24 cellular contexts compared by ENCODE assay signal in the genomic region with DNA sequence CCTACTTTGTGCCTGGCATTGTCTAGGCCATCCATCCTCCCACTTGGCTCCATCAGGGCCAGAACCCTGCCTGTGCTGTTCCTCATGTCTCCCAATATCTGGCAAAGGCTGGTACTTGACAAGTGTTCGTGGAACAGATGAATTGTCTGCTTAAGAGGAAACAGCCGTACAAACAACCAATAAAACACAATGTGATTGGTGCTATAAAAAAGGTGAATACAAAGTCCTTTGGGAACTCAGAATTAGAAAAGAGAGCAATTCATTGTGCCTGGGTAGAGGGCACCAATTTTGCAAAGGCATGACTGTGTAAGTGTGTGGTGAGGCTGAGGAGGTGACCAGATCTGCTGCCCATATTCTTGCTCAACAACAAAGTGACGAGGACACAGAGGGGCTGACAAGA.
DNase-seq lines count a peak whose midpoint lies in the region; ATAC-seq and TF ChIP-seq lines count a peak whose summit lies in the region.
"Had no signal": no experiment of that assay in that cellular context is flagged by ENCODE, and none has a peak within 500 bp of the region (broad histone marks: within the 10 kb centered on the region; RNA-seq: fewer than 3 reads in every experiment).

No MANE protein-coding gene starts in this region.

- H3K27me3 ChIP-seq in neural progenitor cell (no peaks in the 10 kb centered on the region), transverse colon (peaks cover 3% of the 10 kb centered on the region), MG63 (no peaks in the 10 kb centered on the region; the same call in 1 of the 2 replicates), suprapubic skin (no peaks in the 10 kb centered on the region)
- H3K27me3 ChIP-seq: BE2C, BLaER1 had no signal

- no peak overlapping the region for H2AFZ ChIP-seq in neural progenitor cell (replicated peaks)

- no peaks in the 10 kb centered on the region for H3K36me3 ChIP-seq in neural progenitor cell
- H3K36me3 ChIP-seq in transverse colon: no peaks in the 10 kb centered on the region
- no peaks in the 10 kb centered on the region for H3K36me3 ChIP-seq in MG63
- H3K36me3 ChIP-seq in suprapubic skin: no peaks in the 10 kb centered on the region
- H3K36me3 ChIP-seq: BE2C, BLaER1 had no signal

- H3K79me2 ChIP-seq in neural progenitor cell (ENCODE audit: low read depth): no peaks in the 10 kb centered on the region

- peaks cover 16% of the 10 kb centered on the region for H3K4me1 ChIP-seq in neural progenitor cell
- H3K4me1 ChIP-seq in transverse colon: peaks cover 4 to 24% (median 18%) of the 10 kb centered on the region in 4 donors
- no peaks in the 10 kb centered on the region for H3K4me1 ChIP-seq in suprapubic skin
- H3K4me1 ChIP-seq: BE2C, BLaER1 had no signal

- H3K36me3 Mint-ChIP-seq in neural progenitor cell: no peaks in the 10 kb centered on the region
- H3K36me3 Mint-ChIP-seq: CD14-positive monocyte; CD4-positive, alpha-beta memory T cell; CD4-positive, CD25-positive, alpha-beta regulatory T cell; CD8-positive, alpha-beta memory T cell had no signal

- H3K4me1 Mint-ChIP-seq in neural progenitor cell: peaks cover 23% of the 10 kb centered on the region
- H3K4me1 Mint-ChIP-seq: CD14-positive monocyte; CD4-positive, alpha-beta memory T cell; CD4-positive, CD25-positive, alpha-beta regulatory T cell; CD8-positive, alpha-beta memory T cell had no signal

- TF ChIP-seq EP300 in transverse colon (IDR thresholded peaks at IDR 0.05; ENCODE audit: low read depth): no peak
- no peak for TF ChIP-seq EP300 in suprapubic skin (IDR thresholded peaks at IDR 0.05)

- peaks cover 8% of the 10 kb centered on the region for H3K27me3 Mint-ChIP-seq in neural progenitor cell (ENCODE audit: insufficient read depth, low read depth)
- H3K27me3 Mint-ChIP-seq: CD4-positive, CD25-positive, alpha-beta regulatory T cell; CD8-positive, alpha-beta memory T cell had no signal

- peak overlapping the region; percentile 25 for H3K27ac Mint-ChIP-seq in neural progenitor cell
- H3K27ac Mint-ChIP-seq: CD4-positive, alpha-beta memory T cell; CD4-positive, CD25-positive, alpha-beta regulatory T cell; CD8-positive, alpha-beta memory T cell had no signal

- no peaks in the 10 kb centered on the region for H3K9me3 ChIP-seq in neural progenitor cell (ENCODE audit: low read depth)
- H3K9me3 ChIP-seq in transverse colon: no peaks in the 10 kb centered on the region
- H3K9me3 ChIP-seq in MG63: no peaks in the 10 kb centered on the region
- H3K9me3 ChIP-seq in suprapubic skin: no peaks in the 10 kb centered on the region
- H3K9me3 ChIP-seq: BE2C, BLaER1 had no signal

- H3K9me3 Mint-ChIP-seq in neural progenitor cell: no peaks in the 10 kb centered on the region
- H3K9me3 Mint-ChIP-seq: CD8-positive, alpha-beta memory T cell had no signal

- 33% methylated on average over 3 of the region's 3 CpGs; no CpG with 5 or more reads in 1 of the 2 donors for WGBS in transverse colon (ENCODE audit: low coverage in 1 of 2), 2 donors
- 51% methylated on average over 3 of the region's 3 CpGs for WGBS in suprapubic skin

- no peak overlapping the region for H3K27ac ChIP-seq in neural progenitor cell
- H3K27ac ChIP-seq in transverse colon: peak overlapping the region in 2 of 4 donors; percentile 61 to 65
- H3K27ac ChIP-seq in suprapubic skin: no peak overlapping the region
- H3K27ac ChIP-seq: BLaER1 had no signal

- TF ChIP-seq CTCF in neural progenitor cell (IDR thresholded peaks at IDR 0.05) (no peak), transverse colon (IDR thresholded peaks at IDR 0.05) (no peak), suprapubic skin (IDR thresholded peaks at IDR 0.05) (no peak)

- no peaks in the 10 kb centered on the region for H4K20me1 ChIP-seq in neural progenitor cell (ENCODE audit: low read depth)
- H4K20me1 ChIP-seq: BLaER1 had no signal

- H3K9ac ChIP-seq in neural progenitor cell: no peak overlapping the region
- H3K9ac ChIP-seq: BLaER1 had no signal

- intact Hi-C loops in left colon (cut with DNase I, micrococcal nuclease): no loop called here
- intact Hi-C loops in transverse colon (cut with DNase I; ENCODE audit: low total_unique reads): no loop called here

- peak; percentile 88 for ATAC-seq in left colon
- ATAC-seq: GM12878 had no signal

- in situ Hi-C loops in transverse colon (cut with MboI; ENCODE audit: low pct_ligation_motif_present in 1 of 4, low pct_unique_long_range_greater_than_20kb in 1 of 4, low sequenced_read_pairs in 3 of 4): no loop called here

- H3K4me3 ChIP-seq in neural progenitor cell (no peak overlapping the region), transverse colon (no peak overlapping the region), MG63 (no peak overlapping the region), suprapubic skin (no peak overlapping the region)
- H3K4me3 ChIP-seq: BLaER1, GM12878 had no signal

- H3K4me3 Mint-ChIP-seq in neural progenitor cell: no peak overlapping the region
- H3K4me3 Mint-ChIP-seq: CD14-positive monocyte; CD4-positive, alpha-beta memory T cell; CD4-positive, CD25-positive, alpha-beta regulatory T cell; CD8-positive, alpha-beta memory T cell had no signal

- H3F3A ChIP-seq in neural progenitor cell (ENCODE audit: low read depth): no peaks in the 10 kb centered on the region

- no peak overlapping the region for H3K4me2 ChIP-seq in neural progenitor cell
- H3K4me2 ChIP-seq: BLaER1 had no signal

- TF ChIP-seq POLR2A in transverse colon (IDR thresholded peaks at IDR 0.05): no peak
- TF ChIP-seq POLR2A in suprapubic skin (IDR thresholded peaks at IDR 0.05): no peak

- DNase-seq in left colon (no peak), neural progenitor cell (ENCODE audit: low spot score) (no peak), transverse colon (peak; percentile 22), MG63 (no peak), suprapubic skin (ENCODE audit: low spot score in 2 of 2) (no peak)
- no peak for DNase-seq in activated CD4-positive, alpha-beta T cell treated with anti-CD3 and anti-CD28 coated beads, Interleukin-2, amount 50 U/mL, for 48 hours
- DNase-seq: 8988T; ACHN; BE2C; C1 segment of cervical spinal cord; CD4-positive, alpha-beta memory T cell; CD4-positive, CD25-positive, alpha-beta regulatory T cell; CD8-positive, alpha-beta memory T cell; COR-L47; DMS 273 treated with DMSO at 0.1 percent for 48 hours; DMS153; DMS53; DMS79; DND-41; EL; GDM1 had no signal
